In genomic region chr9:26677965-26678745, GRCh38 we compare ENCODE assay signal across 14 cellular contexts.
DNase-seq lines count a peak whose midpoint lies in the region; ATAC-seq and TF ChIP-seq lines count a peak whose summit lies in the region.
"Had no signal": no experiment of that assay in that cellular context is flagged by ENCODE, and none has a peak within 500 bp of the region (broad histone marks: within the 10 kb centered on the region; RNA-seq: fewer than 3 reads in every experiment).

No MANE protein-coding gene starts in this region.

- DNase-seq in HAP-1 (ENCODE audit: low spot score in 2 of 2) (peak; percentile 21 to 32), PC-3 (peak; percentile 44), islet precursor cell (peak; percentile 70), smooth muscle cell (lab: John Stamatoyannopoulos, UW; ENCODE audit: unreplicated experiment) (no peak), DMS 273 (lab: John Stamatoyannopoulos, UW; ENCODE audit: unreplicated experiment) (no peak), right atrium auricular region (ENCODE audit: low spot score) (no peak), GM19240 (ENCODE audit: insufficient read length, low spot score) (no peak)
- DNase-seq: GOT3, NCI-H1417 treated with DMSO at 0.1 percent for 48 hours, NCI-H1930, NCI-H2171 treated with DMSO at 0.1 percent for 48 hours, NCI-H446 treated with DMSO at 0.1 percent for 48 hours, NCI-H748 treated with DMSO at 0.1 percent for 48 hours, SW 1271 had no signal

- H3K4me1 ChIP-seq in HAP-1 (peaks cover 15% of the 10 kb centered on the region; the same call in 1 of the 2 replicates), PC-3 (ENCODE audit: insufficient read depth, low read length) (peaks cover 4% of the 10 kb centered on the region; the same call in 1 of the 2 replicates), smooth muscle cell (ENCODE audit: low read depth) (peaks cover 3% of the 10 kb centered on the region), right atrium auricular region (no peaks in the 10 kb centered on the region)

- H3K9me3 ChIP-seq in HAP-1 (no peaks in the 10 kb centered on the region; the same call in 1 of the 2 replicates), PC-3 (ENCODE audit: low read length) (no peaks in the 10 kb centered on the region), smooth muscle cell (replicated peaks; ENCODE audit: low read depth) (no peaks in the 10 kb centered on the region), right atrium auricular region (no peaks in the 10 kb centered on the region)

- H3K36me3 ChIP-seq in HAP-1 (replicated peaks) = no peaks in the 10 kb centered on the region
- no peaks in the 10 kb centered on the region for H3K36me3 ChIP-seq in PC-3 (ENCODE audit: low read depth, low read length)
- H3K36me3 ChIP-seq in smooth muscle cell (ENCODE audit: low read depth) = no peaks in the 10 kb centered on the region
- H3K36me3 ChIP-seq in right atrium auricular region = no peaks in the 10 kb centered on the region

- H4K20me1 ChIP-seq in PC-3 (ENCODE audit: low read length) (no peaks in the 10 kb centered on the region), smooth muscle cell (ENCODE audit: low read depth) (no peaks in the 10 kb centered on the region)

- BruUV-seq in PC-3 (replicated peaks; lab: Mats Ljungman, UMichigan) = no TSS peak

- H3K4me2 ChIP-seq in PC-3 (ENCODE audit: low read length) (no peak overlapping the region), smooth muscle cell (peak overlapping the region; percentile 15)

- H3K4me3 ChIP-seq in HAP-1 (no peak overlapping the region), PC-3 (ENCODE audit: low read length) (no peak overlapping the region), smooth muscle cell (no peak overlapping the region), right atrium auricular region (no peak overlapping the region)

- H3F3A ChIP-seq in PC-3 (ENCODE audit: low read length, unreplicated experiment) (no peaks in the 10 kb centered on the region), smooth muscle cell (ENCODE audit: low read depth) (peaks cover 6% of the 10 kb centered on the region)

- no peaks in the 10 kb centered on the region for H3K27me3 ChIP-seq in HAP-1 (ENCODE audit: low read depth)
- no peaks in the 10 kb centered on the region for H3K27me3 ChIP-seq in PC-3 (ENCODE audit: low read length)
- peaks cover 24% of the 10 kb centered on the region for H3K27me3 ChIP-seq in smooth muscle cell (ENCODE audit: low read depth)
- no peaks in the 10 kb centered on the region for H3K27me3 ChIP-seq in right atrium auricular region

- TF ChIP-seq CTCF in PC-3 (conservative IDR thresholded peaks at IDR 0.05; ENCODE audit: low read depth, low read length) (no peak), smooth muscle cell (IDR thresholded peaks at IDR 0.05; ENCODE audit: borderline replicate concordance, insufficient read depth, poor library complexity, severe bottlenecking) (no peak), right atrium auricular region (IDR thresholded peaks at IDR 0.05) (no peak)

- no peaks in the 10 kb centered on the region for H3K9me2 ChIP-seq in PC-3 (replicated peaks; ENCODE audit: low read length)

- H3K79me2 ChIP-seq in PC-3 (ENCODE audit: low read length) = no peaks in the 10 kb centered on the region
- H3K79me2 ChIP-seq in smooth muscle cell (ENCODE audit: low read depth) = no peaks in the 10 kb centered on the region

- no peak overlapping the region for H2AFZ ChIP-seq in PC-3 (ENCODE audit: low read length)
- H2AFZ ChIP-seq in smooth muscle cell (ENCODE audit: low read depth) = no peak overlapping the region

- in situ Hi-C loops in HAP-1 (cut with MboI; ENCODE audit: low sequenced_read_pairs) = no loop called here

- WGBS in smooth muscle cell (ENCODE audit: low lambda C conversion rate) = 35% methylated on average over 4 of the region's 4 CpGs

- H3K27ac ChIP-seq in PC-3 (ENCODE audit: low read length) = no peak overlapping the region
- no peak overlapping the region for H3K27ac ChIP-seq in smooth muscle cell (ENCODE audit: low read depth)
- H3K27ac ChIP-seq in right atrium auricular region = no peak overlapping the region

- peak; percentile 68 for ATAC-seq in PC-3

- CTCF ChIA-PET in PC-3 (lab: Charles Lee) = no interaction called here

- intact Hi-C loops in PC-3 (cut with micrococcal nuclease) = no loop called here

- no peak overlapping the region for H3K9ac ChIP-seq in PC-3 (ENCODE audit: low read length)
- no peak overlapping the region for H3K9ac ChIP-seq in smooth muscle cell (ENCODE audit: low read depth)

- POLR2A ChIA-PET in PC-3 (lab: Charles Lee; ENCODE audit: unreplicated experiment) = no interaction called here

Comparison
In these comparisons a context has a peak if more than half of its experiments do, and no peak if none do; other contexts are left out.
1. DNase-seq: peak in HAP-1 (2 of 2), PC-3 (single experiment) and islet precursor cell (single experiment); none in smooth muscle cell (single experiment), DMS 273 (single experiment), right atrium auricular region (single experiment) and GM19240 (single experiment).